Comparison of ENCODE assay signal across 18 cellular contexts in genomic region chr16:5064915-5065314, GRCh38. TPM values are rescaled to one million over a fixed set of nuclear protein-coding genes. Genes with fewer than 3 reads are reported as not detected.
DNase-seq lines count a peak whose midpoint lies in the region; ATAC-seq, FAIRE-seq and TF ChIP-seq lines count a peak whose summit lies in the region.
"Had no signal": no experiment of that assay in that cellular context is flagged by ENCODE, and none has a peak within 500 bp of the region (broad histone marks: within the 10 kb centered on the region; RNA-seq: fewer than 3 reads in every experiment).

No MANE protein-coding gene starts in this region.

- peak; percentile 91 for FAIRE-seq in urothelium cell line (lab: Jason Lieb, UNC)
- FAIRE-seq: GM19239 had no signal

- peak overlapping the region in 1 of 2 donors; percentile 81 for H3K27ac ChIP-seq in left lung
- H3K27ac ChIP-seq: testis had no signal

- H3K27me3 ChIP-seq in left lung: no peaks in the 10 kb centered on the region
- H3K27me3 ChIP-seq: testis had no signal

- TF ChIP-seq CTCF in left lung (IDR thresholded peaks at IDR 0.05): no peak

- H3K4me1 ChIP-seq in left lung: peaks cover 0 to 6% of the 10 kb centered on the region in 2 donors
- H3K4me1 ChIP-seq: testis had no signal

- no peak for ATAC-seq in Right ventricle myocardium inferior
- ATAC-seq in left cardiac atrium: no peak
- peak; percentile 68 for ATAC-seq in left lung

- peak overlapping the region in 1 of 2 donors; percentile 33 for H3K4me3 ChIP-seq in left lung
- H3K4me3 ChIP-seq: testis had no signal

- DNase-seq in Right ventricle myocardium inferior (ENCODE audit: missing footprints) (peak; percentile 68), left cardiac atrium (no peak), NCI-H345 treated with DMSO at 0.1 percent for 48 hours (lab: John Stamatoyannopoulos, UW; ENCODE audit: unreplicated experiment) (peak; percentile 46), left lung (peak in 1 of 2 donors; percentile 64), urothelium cell line (ENCODE audit: low spot score) (no peak), HK-2 (ENCODE audit: unreplicated experiment) (no peak), NCI-H526 treated with DMSO at 0.1 percent for 48 hours (lab: John Stamatoyannopoulos, UW) (no peak)
- DNase-seq in activated effector memory CD4-positive, alpha-beta T cell treated with Interleukin-2 at 50 U/mL for 16 hours: no peak
- DNase-seq: activated CD4-positive, CD25-positive, alpha-beta regulatory T cell treated with anti-CD3 and anti-CD28 coated beads, Interleukin-2, amount 50 U/mL, for 72 hours; activated CD8-positive, alpha-beta memory T cell treated with anti-CD3 and anti-CD28 coated beads, Interleukin-2, amount 50 U/mL, for 4 hours; activated naive CD4-positive, alpha-beta T cell treated with Interleukin-2 at 50 U/mL for 16 hours; left ventricle myocardium superior; NCI-H526; stimulated activated CD4-positive, alpha-beta T cell treated with anti-CD3 and anti-CD28 coated beads, Interleukin-2, amount 100 ng/mL, for 24 hours; T-helper 2 cell; testis had no signal

- H3K9me3 ChIP-seq in left lung: no peaks in the 10 kb centered on the region
- H3K9me3 ChIP-seq: testis had no signal

- H3K36me3 ChIP-seq in left lung: no peaks in the 10 kb centered on the region

- intact Hi-C loops in Right ventricle myocardium inferior (cut with DNase I) (no loop called here), left cardiac atrium (cut with DNase I) (no loop called here), left lung (cut with DNase I) (no loop called here)

RNA-seq across cellular contexts. Expression of gene C16orf89, which starts 0.8 kb away (rescaled TPM):
- total RNA-seq in Right ventricle myocardium inferior: 3.5 TPM
- total RNA-seq in left cardiac atrium: 10 to 100 TPM in 1 of 2 donors, 1 to 10 TPM in 1; 6.6 to 19.4 TPM
- total RNA-seq in left lung: 100 to 1,000 TPM in 1 of 2 donors, 10 to 100 TPM in 1; 67.0 to 209 TPM
- total RNA-seq: natural killer cell treated with Interleukin-12 subunit alpha and Interleukin-12 subunit beta and Interleukin-15 and Interleukin-18, amount 100 ng/mL, for 72 hours had no signal

RNA-seq across cellular contexts. Expression of gene ALG1, which starts 6.7 kb away (rescaled TPM):
- total RNA-seq in Right ventricle myocardium inferior: 7.7 TPM
- total RNA-seq in left cardiac atrium: 10 to 100 TPM; 11.0 to 11.8 TPM
- total RNA-seq in left lung: 10 to 100 TPM; 28.5 to 39.0 TPM

RNA-seq across cellular contexts. Expression of gene NAGPA, which starts 31.2 kb away (rescaled TPM):
- total RNA-seq in Right ventricle myocardium inferior: 6.5 TPM
- total RNA-seq in left cardiac atrium: 1 to 10 TPM; 6.8 to 8.4 TPM
- 10 to 100 TPM in 1 of 2 donors, 1 to 10 TPM in 1; 9.6 to 21.0 TPM for total RNA-seq in left lung

RNA-seq across cellular contexts. Expression of gene EEF2KMT, which starts 32.7 kb away (rescaled TPM):
- 5.7 TPM for total RNA-seq in Right ventricle myocardium inferior
- 1 to 10 TPM; 5.4 to 7.5 TPM for total RNA-seq in left cardiac atrium
- total RNA-seq in left lung: 10 to 100 TPM in 1 of 2 donors, 1 to 10 TPM in 1; 7.2 to 15.0 TPM

Comparison
In these comparisons a context has a peak if more than half of its experiments do, and no peak if none do; other contexts are left out.
1. DNase-seq: peak in Right ventricle myocardium inferior (single experiment) and NCI-H345 treated with DMSO at 0.1 percent for 48 hours (single experiment); none in left cardiac atrium (single experiment), urothelium cell line (single experiment), HK-2 (single experiment), NCI-H526 treated with DMSO at 0.1 percent for 48 hours (single experiment) and activated effector memory CD4-positive, alpha-beta T cell treated with Interleukin-2 at 50 U/mL for 16 hours (single experiment).